In the genomic region with DNA sequence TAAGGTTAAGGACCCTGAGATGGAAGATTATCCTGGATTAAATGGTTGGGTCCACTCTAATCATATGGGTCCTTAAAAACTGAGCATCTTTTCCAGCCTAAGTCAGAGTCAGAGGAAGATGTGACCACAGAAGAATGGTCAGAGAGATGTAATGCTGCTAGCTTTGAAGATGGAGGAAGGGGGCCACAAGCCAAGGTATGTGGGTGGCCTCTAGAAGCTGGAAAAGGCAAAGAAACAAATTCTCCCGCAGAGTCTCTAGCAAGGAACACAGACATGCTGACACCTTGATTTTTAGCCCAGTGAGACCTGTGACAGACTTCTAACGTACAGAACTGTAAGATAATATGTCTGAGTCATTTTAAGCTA, we compare ENCODE assay signal across 19 cellular contexts. TPM values are rescaled to one million over a fixed set of nuclear protein-coding genes. Genes with fewer than 3 reads are reported as not detected.
A peak's percentile ranks its signal among the peaks of the same experiment; 100 is the strongest.
DNase-seq lines count a peak whose midpoint lies in the region; ATAC-seq and TF ChIP-seq lines count a peak whose summit lies in the region.
"Had no signal": no experiment of that assay in that cellular context is flagged by ENCODE, and none has a peak within 500 bp of the region (broad histone marks: within the 10 kb centered on the region; RNA-seq: fewer than 3 reads in every experiment).

No MANE protein-coding gene starts in this region.

- no peak for ATAC-seq in central memory CD8-positive, alpha-beta T cell (replicated peaks; ENCODE audit: extremely low read depth, poor library complexity, severe bottlenecking)
- no peak for ATAC-seq in HG02623 (IDR thresholded peaks at IDR 0.05; ENCODE audit: unreplicated experiment)
- ATAC-seq: upper lobe of right lung, WTC11 had no signal

- H3K36me3 ChIP-seq in neutrophil = no peaks in the 10 kb centered on the region
- H3K36me3 ChIP-seq: brain microvascular endothelial cell, HAP-1, upper lobe of right lung had no signal

- H3K27ac ChIP-seq in neutrophil = peak overlapping the region; percentile 94
- H3K27ac ChIP-seq: 22Rv1, brain microvascular endothelial cell had no signal

- peaks cover 3% of the 10 kb centered on the region for H3K36me3 Mint-ChIP-seq in T-helper 1 cell treated with Interleukin-12 subunit alpha and Interleukin-12 subunit beta and Interleukin-4 antibody, amounts not matched to agents 30 μg/mL and 1 μg/mL, for 36 hours (ENCODE audit: low read depth)
- H3K36me3 Mint-ChIP-seq in central memory CD8-positive, alpha-beta T cell (ENCODE audit: insufficient read depth) = peaks cover 2% of the 10 kb centered on the region
- H3K36me3 Mint-ChIP-seq: WTC11 had no signal

- peak overlapping the region; percentile 82 for H3K27ac Mint-ChIP-seq in T-helper 1 cell treated with Interleukin-12 subunit alpha and Interleukin-12 subunit beta and Interleukin-4 antibody, amounts not matched to agents 30 μg/mL and 1 μg/mL, for 36 hours
- H3K27ac Mint-ChIP-seq in central memory CD8-positive, alpha-beta T cell (ENCODE audit: low read depth) = no peak overlapping the region
- H3K27ac Mint-ChIP-seq: WTC11 had no signal

- DNase-seq in T-helper 1 cell = no peak
- peak; percentile 27 for DNase-seq in Daoy (ENCODE audit: low read depth)
- DNase-seq in central memory CD8-positive, alpha-beta T cell (ENCODE audit: low spot score in 2 of 2) = no peak
- no peak for DNase-seq in GM03348 (ENCODE audit: low spot score)
- DNase-seq in kidney tubule cell (ENCODE audit: low spot score) = no peak
- DNase-seq: activated CD8-positive, alpha-beta memory T cell treated with anti-CD3 and anti-CD28 coated beads, Interleukin-2, amount 50 U/mL, for 4 hours; activated naive CD4-positive, alpha-beta T cell treated with anti-CD3 and anti-CD28 coated beads, Interleukin-2, amount 50 U/mL, for 16 hours; NCI-H146; NK-92 treated with Interleukin-12 subunit alpha and Interleukin-12 subunit beta, amount 100 ng/mL, for 24 hours; stimulated activated CD4-positive, alpha-beta T cell treated with anti-CD3 and anti-CD28 coated beads, Interleukin-15, amount 100 ng/mL, for 24 hours; stimulated activated naive CD8-positive, alpha-beta T cell treated with anti-CD3 and anti-CD28 coated beads, Interleukin-15, Interleukin-2, amounts not matched to agents 100 U/mL and 50 U/mL, for 24 hours; upper lobe of right lung had no signal

- H3K27me3 ChIP-seq in neutrophil = no peaks in the 10 kb centered on the region
- H3K27me3 ChIP-seq: brain microvascular endothelial cell, upper lobe of right lung had no signal

- H3K4me1 ChIP-seq in neutrophil (ENCODE audit: control insufficient read depth in 1 of 2, insufficient read depth in 1 of 2, low read depth in 1 of 2, low read length in 1 of 2) = peaks cover 68 to 69% of the 10 kb centered on the region in 2 experiments

- no peak for TF ChIP-seq CTCF in neutrophil (IDR thresholded peaks at IDR 0.05)

- H3K4me1 Mint-ChIP-seq in T-helper 1 cell treated with Interleukin-12 subunit alpha and Interleukin-12 subunit beta and Interleukin-4 antibody, amounts not matched to agents 30 μg/mL and 1 μg/mL, for 36 hours (ENCODE audit: low read depth) = peaks cover 37% of the 10 kb centered on the region
- peaks cover 28% of the 10 kb centered on the region for H3K4me1 Mint-ChIP-seq in central memory CD8-positive, alpha-beta T cell

- H3K9me3 Mint-ChIP-seq in T-helper 1 cell treated with Interleukin-12 subunit alpha and Interleukin-12 subunit beta and Interleukin-4 antibody, amounts not matched to agents 30 μg/mL and 1 μg/mL, for 36 hours = no peaks in the 10 kb centered on the region
- H3K9me3 Mint-ChIP-seq in central memory CD8-positive, alpha-beta T cell = no peaks in the 10 kb centered on the region

- peak overlapping the region; percentile 56 to 99 for H3K4me3 ChIP-seq in neutrophil (ENCODE audit: low read depth in 1 of 2, low read length in 1 of 2)
- H3K4me3 ChIP-seq: HAP-1, upper lobe of right lung had no signal

- peak overlapping the region; percentile 89 for H3K4me3 Mint-ChIP-seq in T-helper 1 cell treated with Interleukin-12 subunit alpha and Interleukin-12 subunit beta and Interleukin-4 antibody, amounts not matched to agents 30 μg/mL and 1 μg/mL, for 36 hours
- H3K4me3 Mint-ChIP-seq in central memory CD8-positive, alpha-beta T cell = peak overlapping the region; percentile 85

- no peaks in the 10 kb centered on the region for H3K9me3 ChIP-seq in neutrophil
- H3K9me3 ChIP-seq: upper lobe of right lung had no signal

- H3K27me3 Mint-ChIP-seq in T-helper 1 cell treated with Interleukin-12 subunit alpha and Interleukin-12 subunit beta and Interleukin-4 antibody, amounts not matched to agents 30 μg/mL and 1 μg/mL, for 36 hours (ENCODE audit: low read depth) = no peaks in the 10 kb centered on the region
- no peaks in the 10 kb centered on the region for H3K27me3 Mint-ChIP-seq in central memory CD8-positive, alpha-beta T cell

RNA-seq across cellular contexts. Expression of gene EXOC6, which starts 1.5 kb away (rescaled TPM):
- total RNA-seq in Daoy (2014; rRNA removed; shearing (Covaris generic)) = 16.3 and 24.1 TPM in 2 replicates
